Comparison of ENCODE assay signal across 1 cellular context in genomic region chr4:124711469-124712416, GRCh38.
TF ChIP-seq lines count a peak whose summit lies in the region.

No MANE protein-coding gene starts in this region.

TF ChIP-seq in K562, 482 proteins besides CTCF, POLR2A, EP300 and RAD21 (continued from another document and continues in another):
- TF ChIP-seq C11orf30 (IDR thresholded peaks at IDR 0.05; ENCODE audit: low read depth), result no peak
- TF ChIP-seq ILK (tag; IDR thresholded peaks at IDR 0.05; ENCODE audit: borderline replicate concordance, low read depth), result no peak
- no peak for TF ChIP-seq XRCC4 (IDR thresholded peaks at IDR 0.05; ENCODE audit: extremely low read depth, insufficient read depth, insufficient read length)
- no peak for TF ChIP-seq RFX1 (IDR thresholded peaks at IDR 0.05)
- TF ChIP-seq E2F1 (CRISPR knock-in tag; IDR thresholded peaks at IDR 0.05), result no peak
- no peak for TF ChIP-seq ZKSCAN3 (CRISPR knock-in tag; IDR thresholded peaks at IDR 0.05)
- no peak for TF ChIP-seq CREB3 (tag; conservative IDR thresholded peaks at IDR 0.05; ENCODE audit: low read depth)
- peak; percentile 91 for TF ChIP-seq ZBTB9 (CRISPR knock-in tag; IDR thresholded peaks at IDR 0.05)
- 0 out of 2 replicates have a peak, but pooled peaks have one; percentile 52 for TF ChIP-seq TGIF2 (CRISPR knock-in tag; IDR thresholded peaks at IDR 0.05)
- no peak for TF ChIP-seq ZNF165 (CRISPR knock-in tag; IDR thresholded peaks at IDR 0.05; ENCODE audit: borderline replicate concordance)
- TF ChIP-seq BRD9 (IDR thresholded peaks at IDR 0.05; ENCODE audit: low read depth, partially characterized antibody), result no peak
- TF ChIP-seq BRCA1 (IDR thresholded peaks at IDR 0.05), result no peak
- TF ChIP-seq BRCA1 (CRISPR knock-in tag; IDR thresholded peaks at IDR 0.05), result no peak
- no peak for TF ChIP-seq PRPF4 (IDR thresholded peaks at IDR 0.05; ENCODE audit: insufficient read depth, low read depth, low read length, poor library complexity, severe bottlenecking)
- TF ChIP-seq HNRNPH1 (optimal IDR thresholded peaks at IDR 0.05; ENCODE audit: low read depth, low read length), result no peak
- TF ChIP-seq FOXM1 (IDR thresholded peaks at IDR 0.05; ENCODE audit: low read depth), result no peak
- TF ChIP-seq FOXM1 (CRISPR knock-in tag; IDR thresholded peaks at IDR 0.05; ENCODE audit: low read depth), result no peak
- no peak for TF ChIP-seq ASH1L (IDR thresholded peaks at IDR 0.05; ENCODE audit: borderline replicate concordance, low read depth, partially characterized antibody)
- TF ChIP-seq ZNF780A (CRISPR knock-in tag; IDR thresholded peaks at IDR 0.05), result no peak
- TF ChIP-seq E2F3 (CRISPR knock-in tag; IDR thresholded peaks at IDR 0.05), result no peak
- TF ChIP-seq ZNF253 (CRISPR knock-in tag; conservative IDR thresholded peaks at IDR 0.05), result no peak
- TF ChIP-seq KDM5B (IDR thresholded peaks at IDR 0.05; ENCODE audit: insufficient replicate concordance, low read depth, low read length), result no peak
- no peak for TF ChIP-seq ZNF263 (CRISPR knock-in tag; IDR thresholded peaks at IDR 0.05; ENCODE audit: borderline replicate concordance)
- TF ChIP-seq ZNF699 (CRISPR knock-in tag; IDR thresholded peaks at IDR 0.05; ENCODE audit: insufficient replicate concordance), result no peak
- 0 out of 2 replicates have a peak, but pooled peaks have one; percentile 58 for TF ChIP-seq ATF6 (CRISPR knock-in tag; IDR thresholded peaks at IDR 0.05)
- no peak for TF ChIP-seq SPI1 (IDR thresholded peaks at IDR 0.05; ENCODE audit: borderline replicate concordance, low read depth, low read length)
- 0 out of 2 replicates have a peak, but pooled peaks have one; percentile 23 for TF ChIP-seq ZNF316 (IDR thresholded peaks at IDR 0.05)
- peak; percentile 52 for TF ChIP-seq TFAP4 (CRISPR knock-in tag; IDR thresholded peaks at IDR 0.05; ENCODE audit: borderline replicate concordance)
- 0 out of 2 replicates have a peak, but pooled peaks have one; percentile 13 for TF ChIP-seq CREB1 (IDR thresholded peaks at IDR 0.05)
- TF ChIP-seq CREB1 (CRISPR knock-in tag; IDR thresholded peaks at IDR 0.05), result no peak; the same call in 1 of the 2 replicates
- no peak for TF ChIP-seq ID3 (CRISPR knock-in tag; IDR thresholded peaks at IDR 0.05)
- TF ChIP-seq ID3 (tag; IDR thresholded peaks at IDR 0.05), result no peak
- no peak for TF ChIP-seq SMARCA5 (IDR thresholded peaks at IDR 0.05)
- no peak for TF ChIP-seq ZNF785 (CRISPR knock-in tag; IDR thresholded peaks at IDR 0.05)
- no peak for TF ChIP-seq ZFP36 (IDR thresholded peaks at IDR 0.05; ENCODE audit: low read depth, low read length, partially characterized antibody)
- TF ChIP-seq CBX5 (IDR thresholded peaks at IDR 0.05; ENCODE audit: borderline replicate concordance, low read depth), result no peak
- TF ChIP-seq BCOR (IDR thresholded peaks at IDR 0.05), result no peak
- no peak for TF ChIP-seq RFX5 (IDR thresholded peaks at IDR 0.05; ENCODE audit: low read depth, low read length)
- TF ChIP-seq NKRF (IDR thresholded peaks at IDR 0.05; ENCODE audit: borderline replicate concordance), result no peak
- TF ChIP-seq ATF2 (CRISPR knock-in tag; IDR thresholded peaks at IDR 0.05), result no peak
- 0 out of 4 replicates have a peak, but pooled peaks of 1 of the 2 experiments have one; percentile 16 for TF ChIP-seq TBL1XR1 (IDR thresholded peaks at IDR 0.05; ENCODE audit: low read length in 2 of 2)
- TF ChIP-seq SNIP1 (IDR thresholded peaks at IDR 0.05; ENCODE audit: low read depth), result no peak
- TF ChIP-seq MNT (conservative IDR thresholded peaks at IDR 0.05), result 0 out of 4 replicates have a peak, but pooled peaks of 1 of the 2 experiments have one; percentile 43
- no peak for TF ChIP-seq EHMT2 (IDR thresholded peaks at IDR 0.05)
- no peak for TF ChIP-seq ZNF398 (CRISPR knock-in tag; IDR thresholded peaks at IDR 0.05)
- no peak for TF ChIP-seq TARDBP (IDR thresholded peaks at IDR 0.05)
- TF ChIP-seq ZNF740 (CRISPR knock-in tag; IDR thresholded peaks at IDR 0.05), result peak; percentile 31; the same call in 1 of the 2 replicates
- TF ChIP-seq ZNF740 (tag; IDR thresholded peaks at IDR 0.05), result no peak
- TF ChIP-seq ZC3H4 (CRISPR knock-in tag; IDR thresholded peaks at IDR 0.05; ENCODE audit: borderline replicate concordance), result no peak
- no peak for TF ChIP-seq SNRNP70 (optimal IDR thresholded peaks at IDR 0.05; ENCODE audit: low read depth, low read length)
- no peak for TF ChIP-seq THAP7 (CRISPR knock-in tag; IDR thresholded peaks at IDR 0.05)
- no peak for TF ChIP-seq NELFE (IDR thresholded peaks at IDR 0.05; ENCODE audit: insufficient read depth, insufficient read length)
